Comparison of ENCODE assay signal across 8 cellular contexts in the genomic region with DNA sequence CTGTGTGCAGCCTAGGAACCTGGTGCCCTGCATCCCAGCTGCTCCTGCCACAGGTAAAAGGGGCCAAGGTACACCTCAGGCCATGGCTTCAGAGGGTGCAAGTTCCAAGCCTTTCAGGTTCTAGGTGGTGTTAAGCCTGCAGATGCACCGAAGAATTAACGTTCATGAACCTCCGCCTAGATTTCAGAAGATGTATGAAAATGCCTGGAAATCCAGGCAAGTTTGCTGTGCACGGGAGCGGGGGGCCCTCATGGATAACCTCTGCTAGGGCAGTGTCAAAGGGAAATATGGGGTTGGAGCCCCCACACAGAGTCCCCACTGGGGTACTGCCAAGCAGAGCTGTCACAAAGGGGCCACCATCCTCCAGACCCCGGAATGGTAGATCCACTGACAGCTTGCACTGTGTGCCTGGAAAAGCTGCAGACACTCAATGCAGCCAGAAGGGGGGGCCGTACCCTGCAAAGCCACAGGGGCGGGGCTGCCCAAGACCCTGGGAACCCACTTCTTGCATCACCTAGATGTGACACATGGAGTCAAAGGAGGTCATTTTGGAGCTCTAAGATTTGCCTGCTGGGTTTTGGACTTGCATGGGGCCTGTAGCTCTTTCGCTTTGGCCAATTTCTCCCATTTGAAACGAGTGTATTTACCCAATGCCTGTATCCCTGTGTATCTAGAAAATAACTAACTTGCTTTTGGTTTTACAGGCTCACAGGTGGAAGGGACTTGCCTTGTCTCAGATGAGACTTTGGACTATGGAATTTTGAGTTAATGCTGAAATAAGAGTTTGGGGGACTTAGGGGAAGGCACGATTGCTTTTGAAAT.
DNase-seq lines count a peak whose midpoint lies in the region; ATAC-seq and TF ChIP-seq lines count a peak whose summit lies in the region.
"Not testable (repeated sequence)": the region's sequence is repeated elsewhere in the genome, so short reads cannot be mapped to it uniquely, and the experiment has no call there.

No MANE protein-coding gene starts in this region.

- not testable (repeated sequence) for H3K9me2 ChIP-seq in neural cell (ENCODE audit: insufficient read depth, low read length)

- not testable (repeated sequence) for H3K4me3 ChIP-seq in AG04450 (ENCODE audit: low read depth, low read length); Panc1 (ENCODE audit: low read depth in 2 of 2, low read length in 2 of 2); colonic mucosa; right atrium auricular region; neural cell (ENCODE audit: low read length)

- in situ Hi-C loops in GM13977 (cut with MboI; ENCODE audit: low pct_unique_long_range_greater_than_20kb, low sequenced_read_pairs, unreplicated experiment); Panc1 (cut with HindIII; ENCODE audit: low pct_unique_long_range_greater_than_20kb, low sequenced_read_pairs): not testable (repeated sequence)

- TF ChIP-seq EP300 in neural cell (conservative IDR thresholded peaks at IDR 0.05; ENCODE audit: poor library complexity, severe bottlenecking), result not testable (repeated sequence)

- CTCF ChIA-PET in AG04450 (lab: Charles Lee); Panc1 (lab: Charles Lee): not testable (repeated sequence)

- not testable (repeated sequence) for H3K79me2 ChIP-seq in neural cell (replicated peaks; ENCODE audit: insufficient read depth, low read length)

- H3F3A ChIP-seq in neural cell (ENCODE audit: insufficient read depth, low read length, poor library complexity, severe bottlenecking), result not testable (repeated sequence)

- DNase-seq in AG04450 (ENCODE audit: low read depth, low spot score); GM13977 (ENCODE audit: low spot score): not testable (repeated sequence)
- DNase-seq in Panc1 (ENCODE audit: low read depth, low spot score) (peak; percentile 20), activated T-cell treated with anti-CD3 and anti-CD28 coated beads for 1 hour (ENCODE audit: low read depth) (peak; percentile 38), colonic mucosa (peak; percentile 46), right atrium auricular region (ENCODE audit: low spot score) (peak; percentile 70)
- peak; percentile 63 to 74 for DNase-seq in stimulated activated CD4-positive, alpha-beta T cell treated with anti-CD3 and anti-CD28 coated beads, Interleukin-4, amount 100 ng/mL, for 48 hours (ENCODE audit: low read depth in 2 of 2)

- ATAC-seq in Panc1, result not testable (repeated sequence)

- POLR2A ChIA-PET in AG04450 (lab: Yijun Ruan, JAX); Panc1 (lab: Charles Lee): not testable (repeated sequence)

- H3K27ac ChIP-seq in AG04450 (ENCODE audit: low read depth, low read length); Panc1 (ENCODE audit: low read length); colonic mucosa; right atrium auricular region; neural cell (ENCODE audit: low read length): not testable (repeated sequence)

- H3K9ac ChIP-seq in colonic mucosa (ENCODE audit: low read depth in 2 of 2, low read length in 2 of 2); neural cell (ENCODE audit: low read length): not testable (repeated sequence)

- H3K4me1 ChIP-seq in Panc1 (ENCODE audit: control insufficient read depth, insufficient read depth, low read length); colonic mucosa; right atrium auricular region: not testable (repeated sequence)

- intact Hi-C loops in Panc1 (cut with micrococcal nuclease; ENCODE audit: unreplicated experiment); colonic mucosa (cut with DNase I): not testable (repeated sequence)

- TF ChIP-seq RAD21 in neural cell (conservative IDR thresholded peaks at IDR 0.05), result not testable (repeated sequence)

- not testable (repeated sequence) for H3K36me3 ChIP-seq in Panc1 (ENCODE audit: control insufficient read depth, insufficient read depth, low read length); colonic mucosa; right atrium auricular region; neural cell (ENCODE audit: insufficient read depth, low read length)

- peaks cover 13% of the 10 kb centered on the region; the same call in 1 of the 2 replicates for H3K9me3 ChIP-seq in AG04450 (ENCODE audit: control insufficient read depth, insufficient read depth, low read length)
- not testable (repeated sequence) for H3K9me3 ChIP-seq in Panc1 (ENCODE audit: control insufficient read depth, insufficient read depth, low read depth, low read length); colonic mucosa; right atrium auricular region; neural cell (ENCODE audit: low read length)

- not testable (repeated sequence) for H3K4me2 ChIP-seq in neural cell (ENCODE audit: low read length)

- TF ChIP-seq CTCF in AG04450 (IDR thresholded peaks at IDR 0.05; ENCODE audit: low read depth, low read length), result peak; percentile 42
- TF ChIP-seq CTCF in GM13977 (IDR thresholded peaks at IDR 0.05; ENCODE audit: extremely low read depth, insufficient read depth, missing control alignments), result peak; percentile 72
- TF ChIP-seq CTCF in Panc1 (IDR thresholded peaks at IDR 0.05), result not testable (repeated sequence)
- TF ChIP-seq CTCF in colonic mucosa (IDR thresholded peaks at IDR 0.05), result peak; percentile 44
- TF ChIP-seq CTCF in right atrium auricular region (IDR thresholded peaks at IDR 0.05), result peak in 1 of 2 donors; percentile 60
- peak; percentile 28 for TF ChIP-seq CTCF in neural cell (IDR thresholded peaks at IDR 0.05; ENCODE audit: poor library complexity, severe bottlenecking)

- not testable (repeated sequence) for BruUV-seq in Panc1 (replicated peaks; lab: Mats Ljungman, UMichigan)

- H3K27me3 ChIP-seq in AG04450 (ENCODE audit: control insufficient read depth, insufficient read depth, low read length); Panc1 (ENCODE audit: control insufficient read depth, insufficient read depth, low read length); colonic mucosa; right atrium auricular region; neural cell (ENCODE audit: insufficient read depth, low read depth, low read length): not testable (repeated sequence)

- not testable (repeated sequence) for H2AFZ ChIP-seq in neural cell (ENCODE audit: low read depth, low read length)

- H4K20me1 ChIP-seq in neural cell (ENCODE audit: insufficient read depth), result not testable (repeated sequence)
